ENCODE assay signal across 8 cellular contexts in genomic region chr5:138352722-138353549, GRCh38. TPM values are rescaled to one million over a fixed set of nuclear protein-coding genes. Genes with fewer than 3 reads are reported as not detected.
A peak's percentile ranks its signal among the peaks of the same experiment; 100 is the strongest.
DNase-seq lines count a peak whose midpoint lies in the region; ATAC-seq lines count a peak whose summit lies in the region.

No MANE protein-coding gene starts in this region.

- intact Hi-C loops in sciatic nerve (cut with DNase I) = no loop called here

- DNase-seq in DMS114 treated with DMSO at 0.1 percent for 48 hours (lab: John Stamatoyannopoulos, UW; ENCODE audit: unreplicated experiment) = peak; percentile 43
- DNase-seq in HUDEP-2 (lab: John Stamatoyannopoulos, UW; ENCODE audit: unreplicated experiment in 76 of 76) = peak in 46 of 76 experiments; percentile 7 to 84 (median 46)
- DNase-seq in T-helper 1 cell = peak; percentile 61 to 76 (median 68)
- peak in 46 of 56 donors; percentile 24 to 77 (median 59) for DNase-seq in amygdala (lab: John Stamatoyannopoulos, UW)
- peak; percentile 47 for DNase-seq in hepatic stellate cell (ENCODE audit: low spot score)
- peak; percentile 81 for DNase-seq in sciatic nerve (ENCODE audit: low spot score)
- no peak for DNase-seq in D341Med (ENCODE audit: low spot score)

- ATAC-seq in GM21360 (IDR thresholded peaks at IDR 0.05; ENCODE audit: unreplicated experiment) (peak; percentile 40), sciatic nerve (peak; percentile 64)

RNA-seq across cellular contexts. Expression of gene KDM3B, which starts 0.5 kb away (rescaled TPM):
- total RNA-seq in sciatic nerve = 73.7 TPM

RNA-seq across cellular contexts. Expression of gene FAM53C, which starts 14.9 kb away (rescaled TPM):
- 25.6 TPM for total RNA-seq in sciatic nerve

RNA-seq across cellular contexts. Expression of gene CDC25C, which starts 21.3 kb away (rescaled TPM):
- total RNA-seq in sciatic nerve = not detected
